8 cellular contexts compared by ENCODE assay signal in genomic region chr9:124776952-124777645, GRCh38. TPM values are rescaled to one million over a fixed set of nuclear protein-coding genes. Genes with fewer than 3 reads are reported as not detected.
DNase-seq lines count a peak whose midpoint lies in the region; TF ChIP-seq lines count a peak whose summit lies in the region.

Gene OLFML2A (plus strand): TSS chr9:124777133. CDS start chr9:124777271, 138 bp downstream.

- H3K27me3 Mint-ChIP-seq in activated naive CD4-positive, alpha-beta T cell treated with anti-CD3 and anti-CD28 coated beads for 36 hours (ENCODE audit: low read depth): peaks cover 36% of the 10 kb centered on the region

- no peaks in the 10 kb centered on the region for H3K36me3 Mint-ChIP-seq in activated naive CD4-positive, alpha-beta T cell treated with anti-CD3 and anti-CD28 coated beads for 36 hours (ENCODE audit: low read depth)

- DNase-seq in ELF-1 (ENCODE audit: low read depth, low spot score): peak; percentile 44
- peak; percentile 37 for DNase-seq in LHCN-M2 (ENCODE audit: low read depth)
- no peak for DNase-seq in activated naive CD4-positive, alpha-beta T cell treated with anti-CD3 and anti-CD28 coated beads for 36 hours
- DNase-seq in left ventricle myocardium inferior: no peak
- DNase-seq in effector CD4-positive, alpha-beta T cell: no peak
- DNase-seq in NCI-H2107 (lab: John Stamatoyannopoulos, UW): no peak
- DNase-seq in HCEC 1CT: no peak

- intact Hi-C loops in activated naive CD4-positive, alpha-beta T cell treated with anti-CD3 and anti-CD28 coated beads for 36 hours (cut with micrococcal nuclease): no loop called here
- intact Hi-C loops in left ventricle myocardium inferior (cut with micrococcal nuclease): no loop called here

- H3K4me3 Mint-ChIP-seq in activated naive CD4-positive, alpha-beta T cell treated with anti-CD3 and anti-CD28 coated beads for 36 hours: peak within 1 kb of the TSS; percentile 61

- H3K9ac ChIP-seq in rectal smooth muscle tissue (ENCODE audit: low read length): peak within 1 kb of the TSS; percentile 52

- H3K27ac ChIP-seq in left ventricle myocardium inferior (replicated peaks): peak within 1 kb of the TSS; percentile 82
- H3K27ac ChIP-seq in rectal smooth muscle tissue (ENCODE audit: low read depth, low read length): peak within 1 kb of the TSS; percentile 80

- peak within 1 kb of the TSS; percentile 70 for H3K4me3 ChIP-seq in left ventricle myocardium inferior
- H3K4me3 ChIP-seq in rectal smooth muscle tissue (ENCODE audit: low read length): peak within 1 kb of the TSS; percentile 70

- peaks cover 19% of the 10 kb centered on the region for H3K4me1 Mint-ChIP-seq in activated naive CD4-positive, alpha-beta T cell treated with anti-CD3 and anti-CD28 coated beads for 36 hours (ENCODE audit: low read depth)

- CTCF ChIA-PET in activated naive CD4-positive, alpha-beta T cell treated with anti-CD3 and anti-CD28 coated beads for 36 hours (lab: Charles Lee): interaction anchor here (0.5 to 12.7 kb wide), 11 partner anchors 11 to 595 kb away, joined by 3 to 315 read pairs (median 4); partner anchors contain the start of gene WDR38

- TF ChIP-seq CTCF in left ventricle myocardium inferior (IDR thresholded peaks at IDR 0.05; ENCODE audit: borderline replicate concordance): peak; percentile 63

- H3K27ac Mint-ChIP-seq in activated naive CD4-positive, alpha-beta T cell treated with anti-CD3 and anti-CD28 coated beads for 36 hours: no peak within 1 kb of the TSS

- no peaks in the 10 kb centered on the region for H3K9me3 Mint-ChIP-seq in activated naive CD4-positive, alpha-beta T cell treated with anti-CD3 and anti-CD28 coated beads for 36 hours

- no peaks in the 10 kb centered on the region for H3K36me3 ChIP-seq in left ventricle myocardium inferior
- no peaks in the 10 kb centered on the region for H3K36me3 ChIP-seq in rectal smooth muscle tissue (ENCODE audit: control insufficient read depth, insufficient read depth, low read length)

- H3K4me1 ChIP-seq in left ventricle myocardium inferior (peaks cover 68% of the 10 kb centered on the region), rectal smooth muscle tissue (ENCODE audit: control insufficient read depth, insufficient read depth, low read length) (peaks cover 18% of the 10 kb centered on the region)

- no peaks in the 10 kb centered on the region for H3K9me3 ChIP-seq in left ventricle myocardium inferior (replicated peaks)

- no peaks in the 10 kb centered on the region for H3K27me3 ChIP-seq in left ventricle myocardium inferior (ENCODE audit: low read depth)
- peaks cover 3% of the 10 kb centered on the region for H3K27me3 ChIP-seq in rectal smooth muscle tissue (ENCODE audit: control insufficient read depth, insufficient read depth, low read length)

RNA-seq across cellular contexts. Expression of gene OLFML2A, which starts in this region (rescaled TPM):
- total RNA-seq in LHCN-M2 (2014; rRNA removed) (6.2 and 14.2 TPM in 2 replicates), left ventricle myocardium inferior (41.1 TPM)
- 10.2 TPM for polyA plus RNA-seq in LHCN-M2 (2012)
- total RNA-seq in activated naive CD4-positive, alpha-beta T cell treated with anti-CD3 and anti-CD28 coated beads for 36 hours: not detected

Comparison
In these comparisons a context has a peak if more than half of its experiments do, and no peak if none do; other contexts are left out.
1. DNase-seq: peak in ELF-1 (single experiment) and LHCN-M2 (single experiment); none in activated naive CD4-positive, alpha-beta T cell treated with anti-CD3 and anti-CD28 coated beads for 36 hours (single experiment), left ventricle myocardium inferior (single experiment), effector CD4-positive, alpha-beta T cell (single experiment), NCI-H2107 (single experiment) and HCEC 1CT (single experiment).